Comparison of ENCODE assay signal across 21 cellular contexts in the genomic region with DNA sequence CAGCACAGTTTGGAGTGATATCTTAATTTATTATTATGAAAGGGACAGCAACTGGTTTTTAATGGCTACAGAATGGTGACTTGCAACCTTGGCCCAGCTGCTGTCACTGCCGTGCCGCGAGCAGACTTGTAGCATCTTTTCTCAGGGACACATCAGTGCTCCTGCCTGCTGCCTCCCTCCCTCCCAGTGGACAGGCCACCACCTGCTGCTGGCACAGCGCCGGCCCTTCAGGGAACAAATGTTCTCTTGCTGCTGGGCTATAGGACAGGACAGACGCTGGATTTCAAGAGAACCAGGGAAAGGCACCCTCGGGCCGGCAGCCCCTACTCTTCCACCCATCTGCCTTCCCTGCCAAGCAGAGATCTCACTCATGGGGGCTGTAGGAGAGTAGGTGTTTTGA.
"Had no signal": no experiment of that assay in that cellular context is flagged by ENCODE, and none has a peak within 500 bp of the region (broad histone marks: within the 10 kb centered on the region; RNA-seq: fewer than 3 reads in every experiment).

No MANE protein-coding gene starts in this region.

- H3K4me3 Mint-ChIP-seq: activated CD8-positive, alpha-beta T cell treated with anti-CD3 and anti-CD28 coated beads, Interleukin-2, amount 10 ng/mL, durations not matched to agents 7 days and 5 days; T-helper 1 cell treated with Interleukin-12 subunit alpha and Interleukin-12 subunit beta and Interleukin-4 antibody, amounts not matched to agents 30 μg/mL and 1 μg/mL, for 36 hours had no signal

- H3K9me3 Mint-ChIP-seq: T-helper 1 cell treated with Interleukin-12 subunit alpha and Interleukin-12 subunit beta and Interleukin-4 antibody, amounts not matched to agents 30 μg/mL and 1 μg/mL, for 36 hours had no signal

- ATAC-seq: activated CD4-positive, CD25-positive, alpha-beta regulatory T cell treated with anti-CD3 and anti-CD28 coated beads, Interleukin-2, amount 50 U/mL, for 24 hours; activated CD8-positive, alpha-beta T cell treated with anti-CD3 and anti-CD28 coated beads, Interleukin-2, amount 10 ng/mL, durations not matched to agents 7 days and 5 days; Panc1; Right ventricle myocardium inferior had no signal

- H3K27ac Mint-ChIP-seq: activated CD8-positive, alpha-beta T cell treated with anti-CD3 and anti-CD28 coated beads, Interleukin-2, amount 10 ng/mL, durations not matched to agents 7 days and 5 days; T-helper 1 cell treated with Interleukin-12 subunit alpha and Interleukin-12 subunit beta and Interleukin-4 antibody, amounts not matched to agents 30 μg/mL and 1 μg/mL, for 36 hours had no signal

- DNase-seq: activated CD4-positive, alpha-beta T cell treated with anti-CD3 and anti-CD28 coated beads for 48 hours; activated CD4-positive, alpha-beta T cell treated with anti-CD3 and anti-CD28 coated beads, Interleukin-2, amount 50 U/mL, for 4 hours; activated CD8-positive, alpha-beta memory T cell treated with anti-CD3 and anti-CD28 coated beads, Interleukin-2, amount 50 U/mL, for 48 hours; activated CD8-positive, alpha-beta T cell treated with anti-CD3 and anti-CD28 coated beads, Interleukin-2, amount 10 ng/mL, durations not matched to agents 7 days and 5 days; activated naive CD4-positive, alpha-beta T cell treated with anti-CD3 and anti-CD28 coated beads, Interleukin-2, amount 50 U/mL, for 16 hours; activated T-cell treated with anti-CD3 and anti-CD28 coated beads, Interleukin-2, amount 50 U/mL, for 1 hour; aorta; MV-4-11; NCI-H1092 treated with DMSO at 0.1 percent for 48 hours; NCI-H1417 treated with DMSO at 0.1 percent for 48 hours; NCI-H187; NCI-H2171; NCI-H226; NCI-H69; NK-92 treated with Interleukin-12 subunit alpha and Interleukin-12 subunit beta, amount 100 ng/mL, for 24 hours; OCI-M1; RPMI8226 had no signal
